1 cellular context compared by ENCODE assay signal in the genomic region with DNA sequence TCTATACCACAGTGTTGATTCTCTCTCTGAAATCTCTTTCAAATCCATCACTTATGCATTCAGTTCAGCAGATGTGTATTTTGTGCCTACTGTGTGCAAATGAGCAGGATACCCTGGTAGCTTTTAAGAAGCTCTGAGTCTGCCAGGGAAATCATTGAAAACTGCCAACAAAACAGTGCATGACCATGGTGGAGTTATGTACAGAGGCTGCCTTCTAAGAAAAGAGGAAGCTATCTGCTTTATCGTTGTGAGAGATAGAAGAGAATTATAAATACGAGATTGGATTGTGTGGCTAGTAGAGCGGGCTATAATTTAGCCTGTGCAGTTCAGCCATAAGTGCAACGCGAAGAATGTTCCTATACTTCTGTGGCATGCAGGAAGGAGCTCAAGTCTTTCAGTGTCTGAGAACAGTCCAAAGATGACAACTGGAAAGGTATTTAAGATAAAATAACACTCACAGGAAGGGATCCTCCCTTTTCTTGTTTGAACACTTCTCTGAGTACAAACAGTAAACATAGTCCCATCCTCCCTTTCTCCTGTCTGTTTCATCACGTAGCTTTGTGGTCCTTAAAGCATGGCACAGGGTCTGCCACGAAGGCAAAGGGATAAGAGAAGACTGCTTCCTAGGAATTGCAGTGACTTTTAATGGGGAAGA.
A peak's percentile ranks its signal among the peaks of the same experiment; 100 is the strongest.
TF ChIP-seq lines count a peak whose summit lies in the region.

No MANE protein-coding gene starts in this region.

TF ChIP-seq in HepG2, 621 proteins besides CTCF, POLR2A, EP300 and RAD21 (continues in another document):
- TF ChIP-seq, protein P1, sequence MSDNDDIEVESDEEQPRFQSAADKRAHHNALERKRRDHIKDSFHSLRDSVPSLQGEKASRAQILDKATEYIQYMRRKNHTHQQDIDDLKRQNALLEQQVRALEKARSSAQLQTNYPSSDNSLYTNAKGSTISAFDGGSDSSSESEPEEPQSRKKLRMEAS (IDR thresholded peaks at IDR 0.05) = peak; percentile 60; the same call in 1 of the 2 replicates
- TF ChIP-seq, protein P2, sequence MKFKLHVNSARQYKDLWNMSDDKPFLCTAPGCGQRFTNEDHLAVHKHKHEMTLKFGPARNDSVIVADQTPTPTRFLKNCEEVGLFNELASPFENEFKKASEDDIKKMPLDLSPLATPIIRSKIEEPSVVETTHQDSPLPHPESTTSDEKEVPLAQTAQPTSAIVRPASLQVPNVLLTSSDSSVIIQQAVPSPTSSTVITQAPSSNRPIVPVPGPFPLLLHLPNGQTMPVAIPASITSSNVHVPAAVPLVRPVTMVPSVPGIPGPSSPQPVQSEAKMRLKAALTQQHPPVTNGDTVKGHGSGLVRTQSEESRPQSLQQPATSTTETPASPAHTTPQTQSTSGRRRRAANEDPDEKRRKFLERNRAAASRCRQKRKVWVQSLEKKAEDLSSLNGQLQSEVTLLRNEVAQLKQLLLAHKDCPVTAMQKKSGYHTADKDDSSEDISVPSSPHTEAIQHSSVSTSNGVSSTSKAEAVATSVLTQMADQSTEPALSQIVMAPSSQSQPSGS (CRISPR knock-in tag; IDR thresholded peaks at IDR 0.05) = 0 out of 2 replicates have a peak, but pooled peaks have one; percentile 12
- TF ChIP-seq, protein P3, sequence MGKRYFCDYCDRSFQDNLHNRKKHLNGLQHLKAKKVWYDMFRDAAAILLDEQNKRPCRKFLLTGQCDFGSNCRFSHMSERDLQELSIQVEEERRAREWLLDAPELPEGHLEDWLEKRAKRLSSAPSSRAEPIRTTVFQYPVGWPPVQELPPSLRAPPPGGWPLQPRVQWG (CRISPR knock-in tag; IDR thresholded peaks at IDR 0.05; ENCODE audit: borderline replicate concordance, low read depth) = no peak
- TF ChIP-seq, protein P4, sequence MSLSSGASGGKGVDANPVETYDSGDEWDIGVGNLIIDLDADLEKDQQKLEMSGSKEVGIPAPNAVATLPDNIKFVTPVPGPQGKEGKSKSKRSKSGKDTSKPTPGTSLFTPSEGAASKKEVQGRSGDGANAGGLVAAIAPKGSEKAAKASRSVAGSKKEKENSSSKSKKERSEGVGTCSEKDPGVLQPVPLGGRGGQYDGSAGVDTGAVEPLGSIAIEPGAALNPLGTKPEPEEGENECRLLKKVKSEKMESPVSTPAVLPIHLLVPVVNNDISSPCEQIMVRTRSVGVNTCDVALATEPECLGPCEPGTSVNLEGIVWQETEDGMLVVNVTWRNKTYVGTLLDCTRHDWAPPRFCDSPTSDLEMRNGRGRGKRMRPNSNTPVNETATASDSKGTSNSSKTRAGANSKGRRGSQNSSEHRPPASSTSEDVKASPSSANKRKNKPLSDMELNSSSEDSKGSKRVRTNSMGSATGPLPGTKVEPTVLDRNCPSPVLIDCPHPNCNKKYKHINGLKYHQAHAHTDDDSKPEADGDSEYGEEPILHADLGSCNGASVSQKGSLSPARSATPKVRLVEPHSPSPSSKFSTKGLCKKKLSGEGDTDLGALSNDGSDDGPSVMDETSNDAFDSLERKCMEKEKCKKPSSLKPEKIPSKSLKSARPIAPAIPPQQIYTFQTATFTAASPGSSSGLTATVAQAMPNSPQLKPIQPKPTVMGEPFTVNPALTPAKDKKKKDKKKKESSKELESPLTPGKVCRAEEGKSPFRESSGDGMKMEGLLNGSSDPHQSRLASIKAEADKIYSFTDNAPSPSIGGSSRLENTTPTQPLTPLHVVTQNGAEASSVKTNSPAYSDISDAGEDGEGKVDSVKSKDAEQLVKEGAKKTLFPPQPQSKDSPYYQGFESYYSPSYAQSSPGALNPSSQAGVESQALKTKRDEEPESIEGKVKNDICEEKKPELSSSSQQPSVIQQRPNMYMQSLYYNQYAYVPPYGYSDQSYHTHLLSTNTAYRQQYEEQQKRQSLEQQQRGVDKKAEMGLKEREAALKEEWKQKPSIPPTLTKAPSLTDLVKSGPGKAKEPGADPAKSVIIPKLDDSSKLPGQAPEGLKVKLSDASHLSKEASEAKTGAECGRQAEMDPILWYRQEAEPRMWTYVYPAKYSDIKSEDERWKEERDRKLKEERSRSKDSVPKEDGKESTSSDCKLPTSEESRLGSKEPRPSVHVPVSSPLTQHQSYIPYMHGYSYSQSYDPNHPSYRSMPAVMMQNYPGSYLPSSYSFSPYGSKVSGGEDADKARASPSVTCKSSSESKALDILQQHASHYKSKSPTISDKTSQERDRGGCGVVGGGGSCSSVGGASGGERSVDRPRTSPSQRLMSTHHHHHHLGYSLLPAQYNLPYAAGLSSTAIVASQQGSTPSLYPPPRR (CRISPR knock-in tag; IDR thresholded peaks at IDR 0.05; ENCODE audit: borderline replicate concordance) = peak; percentile 50; the same call in 1 of the 2 replicates
- TF ChIP-seq, protein P5, sequence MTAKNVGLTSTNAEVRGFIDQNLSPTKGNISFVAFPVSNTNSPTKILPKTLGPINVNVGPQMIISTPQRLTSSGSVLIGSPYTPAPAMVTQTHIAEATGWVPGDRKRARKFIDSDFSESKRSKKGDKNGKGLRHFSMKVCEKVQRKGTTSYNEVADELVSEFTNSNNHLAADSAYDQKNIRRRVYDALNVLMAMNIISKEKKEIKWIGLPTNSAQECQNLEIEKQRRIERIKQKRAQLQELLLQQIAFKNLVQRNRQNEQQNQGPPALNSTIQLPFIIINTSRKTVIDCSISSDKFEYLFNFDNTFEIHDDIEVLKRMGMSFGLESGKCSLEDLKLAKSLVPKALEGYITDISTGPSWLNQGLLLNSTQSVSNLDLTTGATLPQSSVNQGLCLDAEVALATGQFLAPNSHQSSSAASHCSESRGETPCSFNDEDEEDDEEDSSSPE (CRISPR knock-in tag; IDR thresholded peaks at IDR 0.05) = peak; percentile 48; the same call in 1 of the 2 replicates
- TF ChIP-seq BCL6 (CRISPR knock-in tag; IDR thresholded peaks at IDR 0.05) (peak; percentile 77), ZSCAN9 (CRISPR knock-in tag; IDR thresholded peaks at IDR 0.05; ENCODE audit: borderline replicate concordance) (0 out of 2 replicates have a peak, but pooled peaks have one; percentile 64), KLF13 (CRISPR knock-in tag; IDR thresholded peaks at IDR 0.05) (no peak), SIX1 (CRISPR knock-in tag; IDR thresholded peaks at IDR 0.05; ENCODE audit: borderline replicate concordance) (peak; percentile 13; the same call in 1 of the 2 replicates), HDAC1 (CRISPR knock-in tag; IDR thresholded peaks at IDR 0.05) (0 out of 2 replicates have a peak, but pooled peaks have one; percentile 30), SOX5 (CRISPR knock-in tag; IDR thresholded peaks at IDR 0.05; ENCODE audit: borderline replicate concordance) (peak; percentile 81; the same call in 1 of the 2 replicates), ARNTL (CRISPR knock-in tag; IDR thresholded peaks at IDR 0.05) (0 out of 2 replicates have a peak, but pooled peaks have one; percentile 17), SALL1 (CRISPR knock-in tag; IDR thresholded peaks at IDR 0.05) (peak; percentile 34; the same call in 1 of the 2 replicates), IRF2 (CRISPR knock-in tag; IDR thresholded peaks at IDR 0.05) (peak; percentile 73), KAT8 (CRISPR knock-in tag; IDR thresholded peaks at IDR 0.05) (peak; percentile 69; the same call in 1 of the 2 replicates), TCF7 (IDR thresholded peaks at IDR 0.05; ENCODE audit: low read depth) (peak; percentile 35; the same call in 1 of the 2 replicates), CREB1 (IDR thresholded peaks at IDR 0.05) (no peak), CREB1 (CRISPR knock-in tag; IDR thresholded peaks at IDR 0.05) (peak; percentile 41; the same call in 1 of the 2 replicates), SAP130 (CRISPR knock-in tag; IDR thresholded peaks at IDR 0.05; ENCODE audit: low read depth) (peak; percentile 74), ZBTB7B (CRISPR knock-in tag; IDR thresholded peaks at IDR 0.05) (0 out of 2 replicates have a peak, but pooled peaks have one; percentile 50), SRSF1 (optimal IDR thresholded peaks at IDR 0.05; ENCODE audit: low read depth, low read length) (no peak), ERF (CRISPR knock-in tag; IDR thresholded peaks at IDR 0.05) (0 out of 2 replicates have a peak, but pooled peaks have one; percentile 37), ZNF34 (CRISPR knock-in tag; IDR thresholded peaks at IDR 0.05; ENCODE audit: borderline replicate concordance) (0 out of 2 replicates have a peak, but pooled peaks have one; percentile 50), FOXJ3 (CRISPR knock-in tag; IDR thresholded peaks at IDR 0.05; ENCODE audit: borderline replicate concordance) (peak; percentile 42; the same call in 1 of the 2 replicates), KMT2B (CRISPR knock-in tag; IDR thresholded peaks at IDR 0.05) (no peak), RARA (CRISPR knock-in tag; IDR thresholded peaks at IDR 0.05) (peak; percentile 25; the same call in 1 of the 2 replicates), GTF3A (CRISPR knock-in tag; conservative IDR thresholded peaks at IDR 0.05) (no peak), FOXK1 (CRISPR knock-in tag; IDR thresholded peaks at IDR 0.05; ENCODE audit: borderline replicate concordance, low read depth) (peak; percentile 54; the same call in 1 of the 2 replicates), MEIS1 (CRISPR knock-in tag; IDR thresholded peaks at IDR 0.05; ENCODE audit: borderline replicate concordance) (peak; percentile 65; the same call in 1 of the 2 replicates), YEATS2 (CRISPR knock-in tag; IDR thresholded peaks at IDR 0.05; ENCODE audit: borderline replicate concordance) (0 out of 2 replicates have a peak, but pooled peaks have one; percentile 40), MED1 (CRISPR knock-in tag; IDR thresholded peaks at IDR 0.05) (peak; percentile 88)
- TF ChIP-seq, protein P6, sequence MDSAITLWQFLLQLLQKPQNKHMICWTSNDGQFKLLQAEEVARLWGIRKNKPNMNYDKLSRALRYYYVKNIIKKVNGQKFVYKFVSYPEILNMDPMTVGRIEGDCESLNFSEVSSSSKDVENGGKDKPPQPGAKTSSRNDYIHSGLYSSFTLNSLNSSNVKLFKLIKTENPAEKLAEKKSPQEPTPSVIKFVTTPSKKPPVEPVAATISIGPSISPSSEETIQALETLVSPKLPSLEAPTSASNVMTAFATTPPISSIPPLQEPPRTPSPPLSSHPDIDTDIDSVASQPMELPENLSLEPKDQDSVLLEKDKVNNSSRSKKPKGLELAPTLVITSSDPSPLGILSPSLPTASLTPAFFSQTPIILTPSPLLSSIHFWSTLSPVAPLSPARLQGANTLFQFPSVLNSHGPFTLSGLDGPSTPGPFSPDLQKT (CRISPR knock-in tag; IDR thresholded peaks at IDR 0.05; ENCODE audit: borderline replicate concordance) = no peak
- TF ChIP-seq, protein P7, sequence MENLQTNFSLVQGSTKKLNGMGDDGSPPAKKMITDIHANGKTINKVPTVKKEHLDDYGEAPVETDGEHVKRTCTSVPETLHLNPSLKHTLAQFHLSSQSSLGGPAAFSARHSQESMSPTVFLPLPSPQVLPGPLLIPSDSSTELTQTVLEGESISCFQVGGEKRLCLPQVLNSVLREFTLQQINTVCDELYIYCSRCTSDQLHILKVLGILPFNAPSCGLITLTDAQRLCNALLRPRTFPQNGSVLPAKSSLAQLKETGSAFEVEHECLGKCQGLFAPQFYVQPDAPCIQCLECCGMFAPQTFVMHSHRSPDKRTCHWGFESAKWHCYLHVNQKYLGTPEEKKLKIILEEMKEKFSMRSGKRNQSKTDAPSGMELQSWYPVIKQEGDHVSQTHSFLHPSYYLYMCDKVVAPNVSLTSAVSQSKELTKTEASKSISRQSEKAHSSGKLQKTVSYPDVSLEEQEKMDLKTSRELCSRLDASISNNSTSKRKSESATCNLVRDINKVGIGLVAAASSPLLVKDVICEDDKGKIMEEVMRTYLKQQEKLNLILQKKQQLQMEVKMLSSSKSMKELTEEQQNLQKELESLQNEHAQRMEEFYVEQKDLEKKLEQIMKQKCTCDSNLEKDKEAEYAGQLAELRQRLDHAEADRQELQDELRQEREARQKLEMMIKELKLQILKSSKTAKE (CRISPR knock-in tag; IDR thresholded peaks at IDR 0.05; ENCODE audit: borderline replicate concordance) = peak; percentile 42; the same call in 1 of the 2 replicates
- TF ChIP-seq, protein P8, sequence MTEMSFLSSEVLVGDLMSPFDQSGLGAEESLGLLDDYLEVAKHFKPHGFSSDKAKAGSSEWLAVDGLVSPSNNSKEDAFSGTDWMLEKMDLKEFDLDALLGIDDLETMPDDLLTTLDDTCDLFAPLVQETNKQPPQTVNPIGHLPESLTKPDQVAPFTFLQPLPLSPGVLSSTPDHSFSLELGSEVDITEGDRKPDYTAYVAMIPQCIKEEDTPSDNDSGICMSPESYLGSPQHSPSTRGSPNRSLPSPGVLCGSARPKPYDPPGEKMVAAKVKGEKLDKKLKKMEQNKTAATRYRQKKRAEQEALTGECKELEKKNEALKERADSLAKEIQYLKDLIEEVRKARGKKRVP (CRISPR knock-in tag; IDR thresholded peaks at IDR 0.05) = peak in 1 of 2 experiments; percentile 82; a peak in 2 of 4 replicates
- TF ChIP-seq, protein P9, sequence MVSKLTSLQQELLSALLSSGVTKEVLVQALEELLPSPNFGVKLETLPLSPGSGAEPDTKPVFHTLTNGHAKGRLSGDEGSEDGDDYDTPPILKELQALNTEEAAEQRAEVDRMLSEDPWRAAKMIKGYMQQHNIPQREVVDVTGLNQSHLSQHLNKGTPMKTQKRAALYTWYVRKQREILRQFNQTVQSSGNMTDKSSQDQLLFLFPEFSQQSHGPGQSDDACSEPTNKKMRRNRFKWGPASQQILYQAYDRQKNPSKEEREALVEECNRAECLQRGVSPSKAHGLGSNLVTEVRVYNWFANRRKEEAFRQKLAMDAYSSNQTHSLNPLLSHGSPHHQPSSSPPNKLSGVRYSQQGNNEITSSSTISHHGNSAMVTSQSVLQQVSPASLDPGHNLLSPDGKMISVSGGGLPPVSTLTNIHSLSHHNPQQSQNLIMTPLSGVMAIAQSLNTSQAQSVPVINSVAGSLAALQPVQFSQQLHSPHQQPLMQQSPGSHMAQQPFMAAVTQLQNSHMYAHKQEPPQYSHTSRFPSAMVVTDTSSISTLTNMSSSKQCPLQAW (CRISPR knock-in tag; IDR thresholded peaks at IDR 0.05) = 0 out of 2 replicates have a peak, but pooled peaks have one; percentile 10
- TF ChIP-seq, protein P10, sequence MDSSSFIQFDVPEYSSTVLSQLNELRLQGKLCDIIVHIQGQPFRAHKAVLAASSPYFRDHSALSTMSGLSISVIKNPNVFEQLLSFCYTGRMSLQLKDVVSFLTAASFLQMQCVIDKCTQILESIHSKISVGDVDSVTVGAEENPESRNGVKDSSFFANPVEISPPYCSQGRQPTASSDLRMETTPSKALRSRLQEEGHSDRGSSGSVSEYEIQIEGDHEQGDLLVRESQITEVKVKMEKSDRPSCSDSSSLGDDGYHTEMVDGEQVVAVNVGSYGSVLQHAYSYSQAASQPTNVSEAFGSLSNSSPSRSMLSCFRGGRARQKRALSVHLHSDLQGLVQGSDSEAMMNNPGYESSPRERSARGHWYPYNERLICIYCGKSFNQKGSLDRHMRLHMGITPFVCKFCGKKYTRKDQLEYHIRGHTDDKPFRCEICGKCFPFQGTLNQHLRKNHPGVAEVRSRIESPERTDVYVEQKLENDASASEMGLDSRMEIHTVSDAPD (CRISPR knock-in tag; IDR thresholded peaks at IDR 0.05) = 0 out of 2 replicates have a peak, but pooled peaks have one; percentile 50
